In the genomic region with DNA sequence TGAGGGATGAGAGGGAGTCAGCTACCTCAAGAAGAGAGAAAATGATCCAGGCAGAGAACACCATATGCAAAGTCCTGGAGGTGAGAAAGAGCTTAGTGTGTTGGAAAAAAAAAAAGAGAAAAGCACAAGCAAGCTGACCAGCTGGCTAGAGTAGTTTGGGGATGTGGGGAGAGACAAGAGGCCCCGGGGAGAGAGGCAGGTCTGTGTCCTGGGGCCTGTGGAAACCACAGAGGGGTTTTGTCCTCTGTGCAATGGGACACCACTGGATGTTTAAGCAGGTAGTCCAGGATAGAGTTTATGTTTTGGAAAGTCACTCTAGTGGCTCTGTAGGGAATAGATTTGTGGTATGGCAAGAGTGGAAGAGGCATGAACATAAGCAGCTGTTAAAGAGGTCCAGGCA, we compare ENCODE assay signal across 27 cellular contexts. TPM values are rescaled to one million over a fixed set of nuclear protein-coding genes. Genes with fewer than 3 reads are reported as not detected.
DNase-seq lines count a peak whose midpoint lies in the region; ATAC-seq and TF ChIP-seq lines count a peak whose summit lies in the region.
"Had no signal": no experiment of that assay in that cellular context is flagged by ENCODE, and none has a peak within 500 bp of the region (broad histone marks: within the 10 kb centered on the region; RNA-seq: fewer than 3 reads in every experiment).

No MANE protein-coding gene starts in this region.

- ATAC-seq in upper lobe of left lung (ENCODE audit: low FRiP score in 2 of 2) (no peak), HG03159 (IDR thresholded peaks at IDR 0.05; ENCODE audit: unreplicated experiment) (no peak), HG03095 (IDR thresholded peaks at IDR 0.05; ENCODE audit: unreplicated experiment) (no peak), HG02852 (IDR thresholded peaks at IDR 0.05; ENCODE audit: unreplicated experiment) (no peak)
- ATAC-seq: A549, GM12878, HCT116 had no signal

- no peaks in the 10 kb centered on the region for H3K4me1 ChIP-seq in colonic mucosa
- peaks cover 5% of the 10 kb centered on the region for H3K4me1 ChIP-seq in neural progenitor cell
- H3K4me1 ChIP-seq in upper lobe of left lung, result peaks cover 8 to 36% (median 12%) of the 10 kb centered on the region in 4 donors

- H3K9ac ChIP-seq in colonic mucosa (ENCODE audit: low read depth in 2 of 2, low read length in 2 of 2), result no peak overlapping the region
- H3K9ac ChIP-seq in neural progenitor cell, result no peak overlapping the region
- H3K9ac ChIP-seq: KMS-11 had no signal

- H3K4me2 ChIP-seq in neural progenitor cell, result no peak overlapping the region
- H3K4me2 ChIP-seq: A549, KMS-11 had no signal

- intact Hi-C loops in colonic mucosa (cut with DNase I), result no loop called here

- H4K20me1 ChIP-seq in neural progenitor cell (ENCODE audit: low read depth), result no peaks in the 10 kb centered on the region

- peaks cover 5% of the 10 kb centered on the region for H3K4me1 Mint-ChIP-seq in neural progenitor cell
- H3K4me1 Mint-ChIP-seq: activated B cell treated with CpG ODN at 0.5 μM for 24 hours had no signal

- no peak overlapping the region for H3K27ac Mint-ChIP-seq in neural progenitor cell
- H3K27ac Mint-ChIP-seq: activated B cell treated with CpG ODN at 0.5 μM for 24 hours had no signal

- peaks cover 4% of the 10 kb centered on the region for H3K9me3 Mint-ChIP-seq in neural progenitor cell
- H3K9me3 Mint-ChIP-seq: activated B cell treated with CpG ODN at 0.5 μM for 24 hours had no signal

- no peaks in the 10 kb centered on the region for H3K79me2 ChIP-seq in neural progenitor cell (ENCODE audit: low read depth)

- H3F3A ChIP-seq in neural progenitor cell (ENCODE audit: low read depth), result no peaks in the 10 kb centered on the region

- peaks cover 4% of the 10 kb centered on the region for H3K27me3 Mint-ChIP-seq in neural progenitor cell (ENCODE audit: insufficient read depth, low read depth)

- H3K27me3 ChIP-seq in colonic mucosa, result no peaks in the 10 kb centered on the region
- no peaks in the 10 kb centered on the region for H3K27me3 ChIP-seq in neural progenitor cell
- no peaks in the 10 kb centered on the region for H3K27me3 ChIP-seq in upper lobe of left lung
- H3K27me3 ChIP-seq: right lobe of liver had no signal

- H3K27ac ChIP-seq in colonic mucosa (peak overlapping the region; percentile 42), neural progenitor cell (no peak overlapping the region), upper lobe of left lung (peak overlapping the region; percentile 45 to 75 (median 64))
- H3K27ac ChIP-seq: A549, KMS-11 had no signal

- no peaks in the 10 kb centered on the region for H3K36me3 Mint-ChIP-seq in neural progenitor cell

- no peak for TF ChIP-seq EP300 in upper lobe of left lung (IDR thresholded peaks at IDR 0.05)

- H3K9me3 ChIP-seq in colonic mucosa (no peaks in the 10 kb centered on the region), neural progenitor cell (ENCODE audit: low read depth) (no peaks in the 10 kb centered on the region), upper lobe of left lung (no peaks in the 10 kb centered on the region)
- H3K9me3 ChIP-seq: A549, right lobe of liver had no signal

- TF ChIP-seq CTCF in colonic mucosa (IDR thresholded peaks at IDR 0.05), result no peak
- no peak for TF ChIP-seq CTCF in neural progenitor cell (IDR thresholded peaks at IDR 0.05)
- TF ChIP-seq CTCF in upper lobe of left lung (IDR thresholded peaks at IDR 0.05), result no peak

- DNase-seq in activated effector memory CD4-positive, alpha-beta T cell treated with anti-CD3 and anti-CD28 coated beads, Interleukin-2, amount 50 U/mL, for 16 hours, result peak; percentile 9
- DNase-seq in activated effector memory CD4-positive, alpha-beta T cell treated with Interleukin-2 at 50 U/mL for 16 hours, result no peak
- DNase-seq in colonic mucosa (no peak), neural progenitor cell (ENCODE audit: low spot score) (no peak), upper lobe of left lung (no peak)
- DNase-seq: activated B cell treated with CpG ODN at 0.5 μM for 24 hours; activated gamma-delta T cell; DMS153; foreskin fibroblast; GF-D8; kidney glomerular epithelial cell; NCI-H1105; NCI-H2107; SIG-M5; stimulated activated CD4-positive, alpha-beta T cell treated with anti-CD3 and anti-CD28 coated beads, Interleukin-2, amount 100 ng/mL, for 24 hours; T-helper 2 cell had no signal

- H3K4me3 Mint-ChIP-seq in neural progenitor cell, result no peak overlapping the region
- H3K4me3 Mint-ChIP-seq: activated B cell treated with CpG ODN at 0.5 μM for 24 hours had no signal

- WGBS in upper lobe of left lung, 2 donors, result 69 to 70% methylated on average over 1 of the region's 1 CpG

- H2AFZ ChIP-seq in neural progenitor cell (replicated peaks), result peak overlapping the region; percentile 37

- TF ChIP-seq POLR2A in upper lobe of left lung (IDR thresholded peaks at IDR 0.05), result no peak

- H3K4me3 ChIP-seq in colonic mucosa (no peak overlapping the region), neural progenitor cell (no peak overlapping the region), upper lobe of left lung (no peak overlapping the region)
- H3K4me3 ChIP-seq: A549, GM12878, right lobe of liver had no signal

- H3K36me3 ChIP-seq in colonic mucosa, result no peaks in the 10 kb centered on the region
- no peaks in the 10 kb centered on the region for H3K36me3 ChIP-seq in neural progenitor cell
- no peaks in the 10 kb centered on the region for H3K36me3 ChIP-seq in upper lobe of left lung
- H3K36me3 ChIP-seq: right lobe of liver had no signal

RNA-seq across cellular contexts. Expression of a gene that starts 14.4 kb away (rescaled TPM):
- total RNA-seq in colonic mucosa (1 to 10 TPM in 1 of 2 donors, under 1 TPM in 1; 0.61 to 1.3 TPM), neural progenitor cell (ENCODE audit: low replicate concordance) (0.95 and 1.7 TPM in 2 replicates), upper lobe of left lung (10 to 100 TPM; 12.3 to 68.4 (median 52.4) TPM)
- total RNA-seq: OCI-LY7 had no signal

RNA-seq across cellular contexts. Expression of a gene that starts 25.3 kb away (rescaled TPM):
- total RNA-seq in colonic mucosa (not detected), neural progenitor cell (ENCODE audit: low replicate concordance) (not detected in 2 replicates), upper lobe of left lung (under 1 TPM in 3 of 6 donors, not detected in 3; 0.13 to 0.39 (median 0.15) TPM)
- total RNA-seq: activated B cell treated with CpG ODN at 0.5 μM for 24 hours, cerebellum, OCI-LY7, subcutaneous adipose tissue had no signal

RNA-seq across cellular contexts. Expression of a gene that starts 28.6 kb away (rescaled TPM):
- total RNA-seq in colonic mucosa (under 1 TPM in 1 of 2 donors, not detected in 1; 0.30 TPM), neural progenitor cell (ENCODE audit: low replicate concordance) (0.03 and 0.11 TPM in 2 replicates), upper lobe of left lung (10 to 100 TPM in 2 of 6 donors, 1 to 10 TPM in 4; 2.0 to 97.4 (median 3.7) TPM)
